In the genomic region with DNA sequence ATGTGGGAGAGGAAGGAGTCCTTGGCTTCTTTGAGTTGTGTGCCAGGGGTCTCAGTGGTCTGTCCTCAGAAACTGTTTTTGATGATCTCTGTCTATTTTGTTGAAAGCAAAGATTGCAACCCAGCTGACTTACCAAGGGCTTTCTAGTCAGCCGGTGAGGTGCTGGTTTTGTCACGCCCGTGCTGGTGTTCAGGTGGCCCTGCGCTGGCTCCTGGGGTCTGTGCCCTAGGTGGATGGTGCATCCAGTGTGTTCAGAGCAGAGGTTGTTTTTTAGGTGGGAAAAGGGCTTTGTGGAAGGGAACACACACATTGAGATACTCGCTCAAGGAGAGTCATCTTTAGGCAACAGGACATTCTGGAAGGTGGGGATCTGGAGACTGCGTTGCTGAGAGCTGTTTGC, we compare ENCODE assay signal across 24 cellular contexts.
"Had no signal": no experiment of that assay in that cellular context is flagged by ENCODE, and none has a peak within 500 bp of the region (broad histone marks: within the 10 kb centered on the region; RNA-seq: fewer than 3 reads in every experiment).

No MANE protein-coding gene starts in this region.

- FAIRE-seq: pancreas had no signal

- DNase-seq: activated CD4-positive, CD25-positive, alpha-beta regulatory T cell treated with anti-CD3 and anti-CD28 coated beads, Interleukin-2, amount 50 U/mL, for 72 hours; activated CD8-positive, alpha-beta memory T cell treated with anti-CD3 and anti-CD28 coated beads for 24 hours; activated CD8-positive, alpha-beta memory T cell treated with anti-CD3 and anti-CD28 coated beads, Interleukin-2, amount 50 U/mL, for 4 hours; activated gamma-delta T cell treated with Interleukin-2 at 50 U/mL for 16 hours; brain microvascular endothelial cell; colonic mucosa; effector memory CD8-positive, alpha-beta T cell; heart left ventricle; islet precursor cell; left cardiac atrium; pancreas; right cardiac atrium; stimulated activated CD4-positive, alpha-beta T cell treated with anti-CD3 and anti-CD28 coated beads, Interleukin-1b, Interleukin-23, amount 100 ng/mL, for 48 hours; stimulated activated naive CD8-positive, alpha-beta T cell treated with anti-CD3 and anti-CD28 coated beads, Interleukin-15, amount 100 ng/mL, for 72 hours; transverse colon; uterus had no signal

- H3K27ac ChIP-seq: adrenal gland, ascending aorta, brain microvascular endothelial cell, colonic mucosa, dorsolateral prefrontal cortex, esophagus muscularis mucosa, heart left ventricle, pancreas, skin epidermis, suprapubic skin, transverse colon, uterus had no signal

- H3K4me3 Mint-ChIP-seq: activated naive CD8-positive, alpha-beta T cell; effector memory CD8-positive, alpha-beta T cell; nephron; stimulated activated naive CD8-positive, alpha-beta T cell treated with anti-CD3 and anti-CD28 coated beads, Interleukin-15, amount 100 ng/mL, for 72 hours had no signal

- ATAC-seq: effector memory CD8-positive, alpha-beta T cell; heart left ventricle; left cardiac atrium; pancreas; right cardiac atrium; stimulated activated naive CD8-positive, alpha-beta T cell treated with anti-CD3 and anti-CD28 coated beads, Interleukin-15, amount 100 ng/mL, for 72 hours had no signal

- H3K4me1 ChIP-seq: adrenal gland, ascending aorta, colonic mucosa, pancreas, suprapubic skin, transverse colon, uterus had no signal

- H3K27me3 Mint-ChIP-seq: activated naive CD8-positive, alpha-beta T cell; effector memory CD8-positive, alpha-beta T cell; stimulated activated naive CD8-positive, alpha-beta T cell treated with anti-CD3 and anti-CD28 coated beads, Interleukin-15, amount 100 ng/mL, for 72 hours had no signal

- H3K36me3 ChIP-seq: brain microvascular endothelial cell, colonic mucosa, uterus had no signal

- H3K27ac Mint-ChIP-seq: activated naive CD8-positive, alpha-beta T cell; nephron had no signal

- H3K4me3 ChIP-seq: adrenal gland, ascending aorta, colonic mucosa, dorsolateral prefrontal cortex, esophagus muscularis mucosa, heart left ventricle, pancreas, skin epidermis, suprapubic skin, transverse colon, uterus had no signal

- H3K9me3 Mint-ChIP-seq: effector memory CD8-positive, alpha-beta T cell; nephron; stimulated activated naive CD8-positive, alpha-beta T cell treated with anti-CD3 and anti-CD28 coated beads, Interleukin-15, amount 100 ng/mL, for 72 hours had no signal

- H3K27me3 ChIP-seq: adrenal gland, ascending aorta, brain microvascular endothelial cell, colonic mucosa, dorsolateral prefrontal cortex, esophagus muscularis mucosa, heart left ventricle, pancreas, suprapubic skin, transverse colon, uterus had no signal

- H3K9me3 ChIP-seq: adrenal gland, ascending aorta, colonic mucosa, esophagus muscularis mucosa, heart left ventricle, pancreas, suprapubic skin, transverse colon, uterus had no signal
